In genomic region chr9:121222524-121223171, GRCh38 we compare ENCODE assay signal across 2 cellular contexts.
A peak's percentile ranks its signal among the peaks of the same experiment; 100 is the strongest.
TF ChIP-seq lines count a peak whose summit lies in the region.

No MANE protein-coding gene starts in this region.

TF ChIP-seq in A549, 52 proteins besides CTCF, POLR2A, EP300 and RAD21:
- TF ChIP-seq SMC3 (IDR thresholded peaks at IDR 0.05) (peak; percentile 42; the same call in 1 of the 3 replicates), MYC (IDR thresholded peaks at IDR 0.05; ENCODE audit: borderline replicate concordance, low read length) (no peak), EHF (CRISPR knock-in tag; IDR thresholded peaks at IDR 0.05) (no peak)
- TF ChIP-seq, protein P1, sequence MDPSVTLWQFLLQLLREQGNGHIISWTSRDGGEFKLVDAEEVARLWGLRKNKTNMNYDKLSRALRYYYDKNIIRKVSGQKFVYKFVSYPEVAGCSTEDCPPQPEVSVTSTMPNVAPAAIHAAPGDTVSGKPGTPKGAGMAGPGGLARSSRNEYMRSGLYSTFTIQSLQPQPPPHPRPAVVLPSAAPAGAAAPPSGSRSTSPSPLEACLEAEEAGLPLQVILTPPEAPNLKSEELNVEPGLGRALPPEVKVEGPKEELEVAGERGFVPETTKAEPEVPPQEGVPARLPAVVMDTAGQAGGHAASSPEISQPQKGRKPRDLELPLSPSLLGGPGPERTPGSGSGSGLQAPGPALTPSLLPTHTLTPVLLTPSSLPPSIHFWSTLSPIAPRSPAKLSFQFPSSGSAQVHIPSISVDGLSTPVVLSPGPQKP (IDR thresholded peaks at IDR 0.05; ENCODE audit: low read depth, low read length), result no peak
TF ChIP-seq in A549: peak in this region for 1.

TF ChIP-seq in H1, 55 proteins besides CTCF, POLR2A, EP300 and RAD21:
- TF ChIP-seq MAFK (IDR thresholded peaks at IDR 0.05; ENCODE audit: low read depth, low read length), result no peak
- peak; percentile 71; the same call in 1 of the 2 replicates for TF ChIP-seq POU5F1 (IDR thresholded peaks at IDR 0.05; ENCODE audit: low read depth, low read length)
- TF ChIP-seq JUND (IDR thresholded peaks at IDR 0.05; ENCODE audit: low read length), result no peak
